ENCODE assay signal across 29 cellular contexts in the genomic region with DNA sequence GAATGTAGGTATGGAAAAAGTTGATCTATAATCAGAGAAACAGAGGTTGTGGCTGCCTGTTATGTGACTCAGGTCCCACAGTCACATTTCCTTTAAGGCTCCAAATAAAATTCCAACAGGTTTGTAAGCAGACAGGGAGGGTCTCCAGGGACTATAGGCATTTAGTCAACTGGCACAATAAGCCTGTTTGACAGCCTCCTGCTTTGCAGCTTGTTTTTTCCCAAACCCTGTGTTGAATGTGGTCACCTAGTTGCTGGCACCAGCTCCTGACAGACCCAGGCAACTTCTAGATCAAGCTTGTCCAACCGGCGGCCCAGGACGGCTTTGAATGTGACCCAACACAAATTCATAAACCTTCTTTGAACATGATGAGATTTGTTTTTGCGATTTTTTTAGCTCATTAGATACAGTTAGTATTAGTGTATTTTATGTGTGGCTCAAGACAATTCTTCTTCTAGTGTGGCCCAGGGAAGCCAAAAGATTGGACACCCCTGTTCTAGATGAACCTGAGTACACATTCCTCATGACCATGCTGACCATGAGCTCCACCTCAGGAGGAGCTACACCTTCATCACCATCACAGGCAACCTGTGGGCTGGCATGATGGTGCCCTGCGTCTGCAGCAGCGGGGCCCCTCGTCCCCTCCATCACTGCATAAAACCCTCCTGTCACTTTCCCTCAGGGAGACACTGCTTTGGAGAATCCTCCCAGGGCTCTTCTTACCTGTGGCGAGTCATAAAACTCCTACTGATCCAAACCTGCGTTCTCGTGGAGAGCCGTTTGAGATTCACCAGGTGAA. TPM values are rescaled to one million over a fixed set of nuclear protein-coding genes. Genes with fewer than 3 reads are reported as not detected.
DNase-seq lines count a peak whose midpoint lies in the region; ATAC-seq and TF ChIP-seq lines count a peak whose summit lies in the region.
"Had no signal": no experiment of that assay in that cellular context is flagged by ENCODE, and none has a peak within 500 bp of the region (broad histone marks: within the 10 kb centered on the region; RNA-seq: fewer than 3 reads in every experiment).

No MANE protein-coding gene starts in this region.

- no peak overlapping the region for H3K18ac ChIP-seq in neuronal stem cell (ENCODE audit: low read length)

- DNase-seq in GM12864 (ENCODE audit: low read depth) (no peak), neuronal stem cell (ENCODE audit: low spot score) (no peak), breast epithelium (ENCODE audit: low spot score in 2 of 2) (no peak), esophagus squamous epithelium (lab: John Stamatoyannopoulos, UW) (no peak), retina (no peak)
- DNase-seq: activated CD4-positive, alpha-beta memory T cell treated with anti-CD3 and anti-CD28 coated beads, Interleukin-2, amount 10 ng/mL, durations not matched to agents 7 days and 5 days; activated CD8-positive, alpha-beta memory T cell treated with anti-CD3 and anti-CD28 coated beads, Interleukin-2, amount 50 U/mL, for 4 hours; activated naive CD4-positive, alpha-beta T cell; adrenal gland; cerebellar nuclear complex; dermis blood vessel endothelial cell; foreskin keratinocyte; head of caudate nucleus; midbrain; NCI-H1417; NCI-H2029; NCI-H345; NCI-H748 treated with DMSO at 0.1 percent for 48 hours; nucleus accumbens; RPMI8226; stimulated activated CD4-positive, alpha-beta T cell treated with anti-CD3 and anti-CD28 coated beads, Interleukin-4, amount 100 ng/mL, for 24 hours; transverse colon had no signal

- H3K27me3 ChIP-seq in SU-DHL-6 (ENCODE audit: low read length) (no peaks in the 10 kb centered on the region), neuronal stem cell (ENCODE audit: control insufficient read depth in 3 of 3, insufficient read depth in 3 of 3, low read depth in 1 of 3, low read length in 3 of 3) (no peaks in the 10 kb centered on the region), breast epithelium (no peaks in the 10 kb centered on the region), esophagus squamous epithelium (no peaks in the 10 kb centered on the region)
- H3K27me3 ChIP-seq: adrenal gland, esophagus muscularis mucosa, foreskin keratinocyte, transverse colon had no signal

- peak overlapping the region; percentile 10 for H2BK5ac ChIP-seq in neuronal stem cell (ENCODE audit: low read length)

- WGBS in neuronal stem cell (ENCODE audit: extremely low coverage in 2 of 2, insufficient read length in 2 of 2, insufficient replicate concordance in 1 of 2), 2 donors: no CpG with 5 or more reads among the region's 11 CpGs
- WGBS in esophagus squamous epithelium, 2 donors: 78 to 80% methylated on average over 10 to 11 of the region's 11 CpGs

- no peak overlapping the region for H2AK5ac ChIP-seq in neuronal stem cell (ENCODE audit: low read depth, low read length)

- H2BK120ac ChIP-seq in neuronal stem cell (ENCODE audit: low read depth, low read length): no peak overlapping the region

- H3K79me1 ChIP-seq in neuronal stem cell (ENCODE audit: low read depth, low read length): no peaks in the 10 kb centered on the region

- H3K27ac ChIP-seq in SU-DHL-6 (ENCODE audit: low read depth, low read length) (peak overlapping the region; percentile 95), neuronal stem cell (replicated peaks; ENCODE audit: low read length) (no peak overlapping the region), breast epithelium (no peak overlapping the region), esophagus squamous epithelium (peak overlapping the region in 1 of 4 donors; percentile 17)
- H3K27ac ChIP-seq: esophagus muscularis mucosa, foreskin keratinocyte, KMS-11, transverse colon had no signal

- H3K9me3 ChIP-seq in SU-DHL-6 (ENCODE audit: insufficient read depth, low read length) (no peaks in the 10 kb centered on the region), neuronal stem cell (replicated peaks in 1 of 2; ENCODE audit: control insufficient read depth in 2 of 2, insufficient read depth in 1 of 2, low read depth in 1 of 2, low read length in 2 of 2) (peaks cover 0 to 4% of the 10 kb centered on the region in 2 donors), breast epithelium (no peaks in the 10 kb centered on the region), esophagus squamous epithelium (no peaks in the 10 kb centered on the region)
- H3K9me3 ChIP-seq: adrenal gland; BLaER1 treated with 17β-estradiol and CSF1 and Interleukin-3, amounts not matched to agents 10 nM and 100 nM; esophagus muscularis mucosa; transverse colon had no signal

- H3K79me2 ChIP-seq in SU-DHL-6 (ENCODE audit: insufficient read depth, low read length): peaks cover 41% of the 10 kb centered on the region

- peak overlapping the region; percentile 46 for H3K4me3 ChIP-seq in GM12864 (ENCODE audit: low read depth, low read length)
- peak overlapping the region; percentile 49 for H3K4me3 ChIP-seq in SU-DHL-6 (ENCODE audit: insufficient read depth, low read length, poor library complexity, severe bottlenecking)
- H3K4me3 ChIP-seq in neuronal stem cell (ENCODE audit: low read length in 2 of 2): no peak overlapping the region
- no peak overlapping the region for H3K4me3 ChIP-seq in breast epithelium
- no peak overlapping the region for H3K4me3 ChIP-seq in esophagus squamous epithelium
- H3K4me3 ChIP-seq: adrenal gland; BLaER1 treated with 17β-estradiol and CSF1 and Interleukin-3, amounts not matched to agents 10 nM and 100 nM; esophagus muscularis mucosa; transverse colon had no signal

- TF ChIP-seq CTCF in GM12864 (IDR thresholded peaks at IDR 0.05; ENCODE audit: low read depth, low read length, missing control alignments): no peak
- no peak for TF ChIP-seq CTCF in SU-DHL-6 (IDR thresholded peaks at IDR 0.05; ENCODE audit: insufficient read depth, low read length, poor library complexity, severe bottlenecking)
- TF ChIP-seq CTCF in breast epithelium (IDR thresholded peaks at IDR 0.05): no peak
- no peak for TF ChIP-seq CTCF in esophagus squamous epithelium (IDR thresholded peaks at IDR 0.05)

- no peak overlapping the region for H2BK15ac ChIP-seq in neuronal stem cell (ENCODE audit: low read length)

- H2AFZ ChIP-seq in SU-DHL-6 (ENCODE audit: low read depth, low read length, severe bottlenecking) (no peak overlapping the region), neuronal stem cell (ENCODE audit: low read length) (no peak overlapping the region)

- H3F3A ChIP-seq in SU-DHL-6 (ENCODE audit: insufficient read depth): peaks cover 96% of the 10 kb centered on the region

- TF ChIP-seq POLR2A in GM19099 (IDR thresholded peaks at IDR 0.05; ENCODE audit: extremely low read depth, insufficient read length, low read depth) (peak; percentile 2), breast epithelium (IDR thresholded peaks at IDR 0.05) (no peak), esophagus squamous epithelium (IDR thresholded peaks at IDR 0.05) (no peak)

- H3K4me1 ChIP-seq in neuronal stem cell (ENCODE audit: control insufficient read depth in 2 of 2, insufficient read depth in 1 of 2, low read depth in 1 of 2, low read length in 2 of 2) (peaks cover 0 to 12% of the 10 kb centered on the region in 2 donors), breast epithelium (no peaks in the 10 kb centered on the region), esophagus squamous epithelium (peaks cover 0 to 26% (median 0%) of the 10 kb centered on the region in 3 donors)
- H3K4me1 ChIP-seq: esophagus muscularis mucosa, foreskin keratinocyte, transverse colon had no signal

- H3K4me2 ChIP-seq in SU-DHL-6 (ENCODE audit: low read depth, low read length, poor library complexity, severe bottlenecking): peak overlapping the region; percentile 81
- H3K4me2 ChIP-seq in neuronal stem cell (ENCODE audit: insufficient read depth, low read length, poor library complexity, severe bottlenecking): no peak overlapping the region
- H3K4me2 ChIP-seq: KMS-11 had no signal

- H4K8ac ChIP-seq in neuronal stem cell (ENCODE audit: low read depth, low read length): no peak overlapping the region

- H3K36me3 ChIP-seq in SU-DHL-6 (ENCODE audit: low read length) (no peaks in the 10 kb centered on the region), neuronal stem cell (replicated peaks in 1 of 2; ENCODE audit: control insufficient read depth in 2 of 2, insufficient read depth in 2 of 2, low read length in 2 of 2) (no peaks in the 10 kb centered on the region), breast epithelium (no peaks in the 10 kb centered on the region), esophagus squamous epithelium (no peaks in the 10 kb centered on the region)
- H3K36me3 ChIP-seq: adrenal gland; BLaER1 treated with 17β-estradiol and CSF1 and Interleukin-3, amounts not matched to agents 10 nM and 100 nM; esophagus muscularis mucosa; transverse colon had no signal

- H3K9me2 ChIP-seq in SU-DHL-6 (replicated peaks; ENCODE audit: insufficient read depth, low read length): no peaks in the 10 kb centered on the region

- peak overlapping the region; percentile 83 for H3K9ac ChIP-seq in SU-DHL-6 (ENCODE audit: low read length)
- no peak overlapping the region for H3K9ac ChIP-seq in neuronal stem cell (ENCODE audit: low read depth, low read length, poor library complexity)
- H3K9ac ChIP-seq: BLaER1 treated with 17β-estradiol and CSF1 and Interleukin-3, amounts not matched to agents 10 nM and 100 nM; KMS-11 had no signal

- ATAC-seq in HG03342 (IDR thresholded peaks at IDR 0.05; ENCODE audit: unreplicated experiment): no peak
- ATAC-seq: activated CD4-positive, CD25-positive, alpha-beta regulatory T cell treated with anti-CD3 and anti-CD28 coated beads, Interleukin-2, amount 50 U/mL, for 24 hours; foreskin keratinocyte had no signal

- peak overlapping the region; percentile 90 for H3K14ac ChIP-seq in neuronal stem cell (ENCODE audit: low read length)

- H3K23ac ChIP-seq in neuronal stem cell (ENCODE audit: low read depth, low read length, poor library complexity): no peak overlapping the region

- no peak overlapping the region for H3K4ac ChIP-seq in neuronal stem cell (ENCODE audit: low read length)

- H4K91ac ChIP-seq in neuronal stem cell (ENCODE audit: low read depth, low read length, poor library complexity): no peak overlapping the region

- no peaks in the 10 kb centered on the region for H4K20me1 ChIP-seq in SU-DHL-6 (ENCODE audit: low read depth, low read length)
- H4K20me1 ChIP-seq: BLaER1 treated with 17β-estradiol and CSF1 and Interleukin-3, amounts not matched to agents 10 nM and 100 nM had no signal

- intact Hi-C loops in breast epithelium (cut with DNase I; ENCODE audit: low total_unique reads) (no loop called here), esophagus squamous epithelium (cut with DNase I) (no loop called here)

- H2BK12ac ChIP-seq in neuronal stem cell (ENCODE audit: low read length): no peak overlapping the region

RNA-seq across cellular contexts. Expression of a gene that starts 15.7 kb away (rescaled TPM):
- polyA plus RNA-seq in neuronal stem cell (2013, experiment 1 of 2): 139 TPM
- polyA plus RNA-seq in neuronal stem cell (2013, experiment 2 of 2): 138 TPM
- total RNA-seq in breast epithelium (100 to 1,000 TPM; 117 to 144 (median 140) TPM), esophagus squamous epithelium (100 to 1,000 TPM in 2 of 4 donors, 10 to 100 TPM in 2; 74.5 to 117 (median 93.8) TPM)

RNA-seq across cellular contexts. Expression of a gene that starts 58.4 kb away (rescaled TPM):
- polyA plus RNA-seq in neuronal stem cell (2013, experiment 1 of 2): 19.2 TPM
- 19.2 TPM for polyA plus RNA-seq in neuronal stem cell (2013, experiment 2 of 2)
- 10 to 100 TPM; 10.6 to 21.5 (median 14.7) TPM for total RNA-seq in breast epithelium
- total RNA-seq in esophagus squamous epithelium: 10 to 100 TPM; 15.0 to 23.3 (median 20.5) TPM

Comparison
In these comparisons a context has a peak if more than half of its experiments do, and no peak if none do; other contexts are left out.
1. H3K4me3 ChIP-seq: peak in GM12864 (single experiment) and SU-DHL-6 (single experiment); none in neuronal stem cell (0 of 2), breast epithelium (0 of 3) and esophagus squamous epithelium (0 of 4).